Comparison of ENCODE assay signal across 16 cellular contexts in genomic region chr20:33910056-33910455, GRCh38.
A peak's percentile ranks its signal among the peaks of the same experiment; 100 is the strongest.
DNase-seq lines count a peak whose midpoint lies in the region; ATAC-seq, FAIRE-seq and TF ChIP-seq lines count a peak whose summit lies in the region.
"Had no signal": no experiment of that assay in that cellular context is flagged by ENCODE, and none has a peak within 500 bp of the region (broad histone marks: within the 10 kb centered on the region; RNA-seq: fewer than 3 reads in every experiment).

No MANE protein-coding gene starts in this region.

- no peaks in the 10 kb centered on the region for H3K36me3 Mint-ChIP-seq in stimulated activated effector memory CD8-positive, alpha-beta T cell treated with anti-CD3 and anti-CD28 coated beads, Interleukin-12 subunit alpha, Interleukin-12 subunit beta, amount 100 ng/mL, for 72 hours
- H3K36me3 Mint-ChIP-seq: activated naive CD8-positive, alpha-beta T cell; CD14-positive monocyte had no signal

- H3K4me3 ChIP-seq in AG10803 (ENCODE audit: low read length) (no peak overlapping the region), OCI-LY7 (ENCODE audit: low read depth, low read length, poor library complexity, severe bottlenecking) (no peak overlapping the region), fibroblast of lung (replicated peaks in 1 of 4; ENCODE audit: control extremely low read depth in 1 of 4, insufficient read depth in 1 of 4, low read depth in 3 of 4, low read length in 4 of 4) (no peak overlapping the region), pancreas (no peak overlapping the region), hepatocyte (no peak overlapping the region)

- peak; percentile 31 for DNase-seq in AG10803 (ENCODE audit: low read depth)
- no peak for DNase-seq in OCI-LY7 (ENCODE audit: low spot score)
- peak; percentile 68 to 81 for DNase-seq in fibroblast of lung (ENCODE audit: low read depth in 2 of 2)
- no peak for DNase-seq in pancreas
- no peak for DNase-seq in NOMO-1 treated with dmso at 0.1 percent for 144 hours (lab: John Stamatoyannopoulos, UW; ENCODE audit: unreplicated experiment)
- no peak for DNase-seq in stimulated activated effector memory CD8-positive, alpha-beta T cell treated with anti-CD3 and anti-CD28 coated beads, Interleukin-12 subunit alpha, Interleukin-12 subunit beta, amount 100 ng/mL, for 72 hours (ENCODE audit: low spot score in 2 of 2)
- no peak for DNase-seq in hepatocyte (ENCODE audit: low spot score)
- DNase-seq: activated T-cell treated with anti-CD3 and anti-CD28 coated beads for 4 hours, erythroblast, NCI-H1417 treated with DMSO at 0.1 percent for 48 hours, T-helper 1 cell had no signal

- H2AFZ ChIP-seq in OCI-LY7 (ENCODE audit: low read length) (peak overlapping the region; percentile 84; the same call in 1 of the 2 replicates), fibroblast of lung (ENCODE audit: low read length) (no peak overlapping the region), hepatocyte (no peak overlapping the region)

- H3K27me3 ChIP-seq in fibroblast of lung (ENCODE audit: control insufficient read depth, insufficient read depth, low read length), result no peaks in the 10 kb centered on the region
- H3K27me3 ChIP-seq in pancreas, result no peaks in the 10 kb centered on the region
- no peaks in the 10 kb centered on the region for H3K27me3 ChIP-seq in hepatocyte

- no peak overlapping the region for H3K4me3 Mint-ChIP-seq in stimulated activated effector memory CD8-positive, alpha-beta T cell treated with anti-CD3 and anti-CD28 coated beads, Interleukin-12 subunit alpha, Interleukin-12 subunit beta, amount 100 ng/mL, for 72 hours
- H3K4me3 Mint-ChIP-seq: activated naive CD8-positive, alpha-beta T cell; CD14-positive monocyte had no signal

- 24% methylated on average over 2 of the region's 2 CpGs for WGBS in pancreas, 2 donors
- 63% methylated on average over 2 of the region's 2 CpGs for WGBS in hepatocyte (ENCODE audit: low lambda C conversion rate, missing lambda C conversion rate)

- peaks cover 5% of the 10 kb centered on the region for H3K4me1 Mint-ChIP-seq in stimulated activated effector memory CD8-positive, alpha-beta T cell treated with anti-CD3 and anti-CD28 coated beads, Interleukin-12 subunit alpha, Interleukin-12 subunit beta, amount 100 ng/mL, for 72 hours

- ATAC-seq in pancreas, result peak in 3 of 4 donors; percentile 55 to 73 (median 69)
- no peak for ATAC-seq in HG02970 (IDR thresholded peaks at IDR 0.05; ENCODE audit: low FRiP score, unreplicated experiment)
- ATAC-seq in stimulated activated effector memory CD8-positive, alpha-beta T cell treated with anti-CD3 and anti-CD28 coated beads, Interleukin-12 subunit alpha, Interleukin-12 subunit beta, amount 100 ng/mL, for 72 hours, result no peak

- H3K27ac ChIP-seq in OCI-LY7 (ENCODE audit: low read depth, low read length, poor library complexity, severe bottlenecking) (peak overlapping the region; percentile 89), fibroblast of lung (ENCODE audit: insufficient read depth, low read length) (no peak overlapping the region), pancreas (no peak overlapping the region), hepatocyte (no peak overlapping the region)

- no peak overlapping the region for H3K27ac Mint-ChIP-seq in stimulated activated effector memory CD8-positive, alpha-beta T cell treated with anti-CD3 and anti-CD28 coated beads, Interleukin-12 subunit alpha, Interleukin-12 subunit beta, amount 100 ng/mL, for 72 hours
- H3K27ac Mint-ChIP-seq: activated naive CD8-positive, alpha-beta T cell; CD14-positive monocyte had no signal

- intact Hi-C loops in OCI-LY7 (cut with micrococcal nuclease; ENCODE audit: unreplicated experiment), result no loop called here
- intact Hi-C loops in pancreas (cut with DNase I), result no loop called here

- H3K9me2 ChIP-seq in OCI-LY7 (ENCODE audit: insufficient read depth, low read length) (no peaks in the 10 kb centered on the region), hepatocyte (replicated peaks; ENCODE audit: insufficient read depth) (no peaks in the 10 kb centered on the region)

- no peak overlapping the region for H3K9ac ChIP-seq in fibroblast of lung (ENCODE audit: insufficient read depth, low read length)

- POLR2A ChIA-PET in OCI-LY7 (lab: Charles Lee), result interaction anchor here (0.7 to 2.7 kb wide), 4 partner anchors 36 to 390 kb away, joined by 3 to 12 read pairs (median 4); partner anchors contain the start of gene RALY

- H3K9me3 ChIP-seq in OCI-LY7 (ENCODE audit: low read length) (no peaks in the 10 kb centered on the region), fibroblast of lung (ENCODE audit: control insufficient read depth, insufficient read depth, low read depth, low read length) (no peaks in the 10 kb centered on the region), pancreas (no peaks in the 10 kb centered on the region), hepatocyte (ENCODE audit: low read depth) (no peaks in the 10 kb centered on the region)

- no peak for TF ChIP-seq CTCF in AG10803 (conservative IDR thresholded peaks at IDR 0.05; ENCODE audit: low read length)
- TF ChIP-seq CTCF in OCI-LY7 (conservative IDR thresholded peaks at IDR 0.05; ENCODE audit: low read length), result no peak
- no peak for TF ChIP-seq CTCF in fibroblast of lung (conservative IDR thresholded peaks at IDR 0.05 in 1 of 2, IDR thresholded peaks at IDR 0.05 in 1 of 2; ENCODE audit: low read depth in 1 of 2, low read length in 2 of 2)
- TF ChIP-seq CTCF in pancreas (IDR thresholded peaks at IDR 0.05), result no peak
- TF ChIP-seq CTCF in hepatocyte (IDR thresholded peaks at IDR 0.05; ENCODE audit: poor library complexity), result no peak

- no peaks in the 10 kb centered on the region for H4K20me1 ChIP-seq in OCI-LY7 (ENCODE audit: insufficient read depth, low read length)
- H4K20me1 ChIP-seq in fibroblast of lung (ENCODE audit: control insufficient read depth, extremely low read depth, insufficient read depth, low read length), result no peaks in the 10 kb centered on the region
- H4K20me1 ChIP-seq in hepatocyte (ENCODE audit: insufficient read depth, poor library complexity, severe bottlenecking), result no peaks in the 10 kb centered on the region

- H3K36me3 ChIP-seq in OCI-LY7 (ENCODE audit: insufficient read depth, low read length) (no peaks in the 10 kb centered on the region), fibroblast of lung (ENCODE audit: control insufficient read depth, insufficient read depth, low read length) (no peaks in the 10 kb centered on the region), pancreas (no peaks in the 10 kb centered on the region), hepatocyte (replicated peaks; ENCODE audit: insufficient read depth, low read depth) (no peaks in the 10 kb centered on the region)

- BruUV-seq in OCI-LY7 (replicated peaks; lab: Mats Ljungman, UMichigan), result no TSS peak

- no peaks in the 10 kb centered on the region for H3K9me3 Mint-ChIP-seq in stimulated activated effector memory CD8-positive, alpha-beta T cell treated with anti-CD3 and anti-CD28 coated beads, Interleukin-12 subunit alpha, Interleukin-12 subunit beta, amount 100 ng/mL, for 72 hours
- H3K9me3 Mint-ChIP-seq: CD14-positive monocyte had no signal

- H3K79me2 ChIP-seq in OCI-LY7 (ENCODE audit: insufficient read depth, low read depth, low read length) (no peaks in the 10 kb centered on the region), fibroblast of lung (ENCODE audit: control insufficient read depth, insufficient read depth, low read length) (no peaks in the 10 kb centered on the region), hepatocyte (no peaks in the 10 kb centered on the region)

- H3K4me2 ChIP-seq in OCI-LY7 (ENCODE audit: low read length) (peak overlapping the region; percentile 63), fibroblast of lung (ENCODE audit: extremely low read depth, insufficient read depth, low read length) (no peak overlapping the region), hepatocyte (no peak overlapping the region)

- H3K4me1 ChIP-seq in OCI-LY7 (ENCODE audit: insufficient read depth, low read length, poor library complexity, severe bottlenecking) (peaks cover 61% of the 10 kb centered on the region), fibroblast of lung (ENCODE audit: control insufficient read depth, extremely low read depth, insufficient read depth, low read length) (peaks cover 6% of the 10 kb centered on the region), pancreas (peaks cover 7 to 9% (median 9%) of the 10 kb centered on the region in 3 donors), hepatocyte (ENCODE audit: insufficient read depth) (peaks cover 20% of the 10 kb centered on the region)

- no peak for FAIRE-seq in pancreas (lab: Jason Lieb, UNC)
- FAIRE-seq: colon, GM19239 had no signal

- CTCF ChIA-PET in OCI-LY7 (lab: Charles Lee; ENCODE audit: unreplicated experiment), result no interaction called here

Comparison
In these comparisons a context has a peak if more than half of its experiments do, and no peak if none do; other contexts are left out.
1. DNase-seq: peak in AG10803 (single experiment) and fibroblast of lung (2 of 2); none in OCI-LY7 (single experiment), pancreas (0 of 6), NOMO-1 treated with dmso at 0.1 percent for 144 hours (single experiment), stimulated activated effector memory CD8-positive, alpha-beta T cell treated with anti-CD3 and anti-CD28 coated beads, Interleukin-12 subunit alpha, Interleukin-12 subunit beta, amount 100 ng/mL, for 72 hours (0 of 2) and hepatocyte (single experiment).
2. ATAC-seq: peak in pancreas (3 of 4); none in HG02970 (single experiment) and stimulated activated effector memory CD8-positive, alpha-beta T cell treated with anti-CD3 and anti-CD28 coated beads, Interleukin-12 subunit alpha, Interleukin-12 subunit beta, amount 100 ng/mL, for 72 hours (single experiment).